Comparison of ENCODE assay signal across 15 cellular contexts in genomic region chr7:46830-47140, GRCh38.
DNase-seq lines count a peak whose midpoint lies in the region; ATAC-seq and TF ChIP-seq lines count a peak whose summit lies in the region.
"Had no signal": no experiment of that assay in that cellular context is flagged by ENCODE, and none has a peak within 500 bp of the region (broad histone marks: within the 10 kb centered on the region; RNA-seq: fewer than 3 reads in every experiment).

No MANE protein-coding gene starts in this region.

- no peaks in the 10 kb centered on the region for H3K4me1 ChIP-seq in breast epithelium
- H3K4me1 ChIP-seq in spleen: peaks cover 0 to 2% (median 0%) of the 10 kb centered on the region in 6 donors
- H3K4me1 ChIP-seq in neural progenitor cell: no peaks in the 10 kb centered on the region

- WGBS in spleen, 5 donors: 92 to 97% (median 93%) methylated on average over 2 to 5 of the region's 5 CpGs

- H3K27ac Mint-ChIP-seq in MCF 10A (ENCODE audit: low read depth, unreplicated experiment): no peak overlapping the region
- no peak overlapping the region for H3K27ac Mint-ChIP-seq in neural progenitor cell
- H3K27ac Mint-ChIP-seq: B cell, GM23338 had no signal

- no peaks in the 10 kb centered on the region for H4K20me1 ChIP-seq in neural progenitor cell (ENCODE audit: low read depth)

- H3K36me3 Mint-ChIP-seq in MCF 10A (ENCODE audit: insufficient read depth, unreplicated experiment) (no peaks in the 10 kb centered on the region), neural progenitor cell (no peaks in the 10 kb centered on the region)

- ATAC-seq in GM21723 (IDR thresholded peaks at IDR 0.05; ENCODE audit: unreplicated experiment): no peak
- ATAC-seq: GM23338, K562, Panc1, Right ventricle myocardium inferior had no signal

- TF ChIP-seq POLR2A in breast epithelium (IDR thresholded peaks at IDR 0.05) (no peak), spleen (IDR thresholded peaks at IDR 0.05) (no peak)

- H3F3A ChIP-seq in neural progenitor cell (ENCODE audit: low read depth): no peaks in the 10 kb centered on the region

- H3K27ac ChIP-seq in breast epithelium: no peak overlapping the region
- H3K27ac ChIP-seq in spleen: no peak overlapping the region
- no peak overlapping the region for H3K27ac ChIP-seq in neural progenitor cell

- POLR2A ChIA-PET in MCF 10A (lab: Yijun Ruan, JAX): no interaction called here

- no peak overlapping the region for H3K4me3 Mint-ChIP-seq in MCF 10A (ENCODE audit: unreplicated experiment)
- H3K4me3 Mint-ChIP-seq in neural progenitor cell: no peak overlapping the region
- H3K4me3 Mint-ChIP-seq: B cell, GM23338 had no signal

- no peak for TF ChIP-seq CTCF in breast epithelium (IDR thresholded peaks at IDR 0.05)
- TF ChIP-seq CTCF in MCF 10A (IDR thresholded peaks at IDR 0.05; ENCODE audit: unreplicated experiment): no peak
- TF ChIP-seq CTCF in spleen (IDR thresholded peaks at IDR 0.05 in 8 of 11, conservative IDR thresholded peaks at IDR 0.05 in 3 of 11): no peak
- no peak for TF ChIP-seq CTCF in neural progenitor cell (IDR thresholded peaks at IDR 0.05)

- H3K27me3 Mint-ChIP-seq in MCF 10A (ENCODE audit: insufficient read depth, unreplicated experiment) (peaks cover 18% of the 10 kb centered on the region), neural progenitor cell (ENCODE audit: insufficient read depth, low read depth) (peaks cover 4% of the 10 kb centered on the region)

- H3K9ac ChIP-seq in neural progenitor cell: no peak overlapping the region

- H3K9me3 ChIP-seq in breast epithelium (no peaks in the 10 kb centered on the region), spleen (no peaks in the 10 kb centered on the region), neural progenitor cell (ENCODE audit: low read depth) (no peaks in the 10 kb centered on the region)

- H3K9me3 Mint-ChIP-seq in MCF 10A (ENCODE audit: unreplicated experiment) (no peaks in the 10 kb centered on the region), neural progenitor cell (no peaks in the 10 kb centered on the region)
- H3K9me3 Mint-ChIP-seq: GM23338 had no signal

- H3K27me3 ChIP-seq in breast epithelium: peaks cover 0 to 21% of the 10 kb centered on the region in 2 donors
- peaks cover 0 to 24% (median 7%) of the 10 kb centered on the region in 7 donors for H3K27me3 ChIP-seq in spleen (replicated peaks in 1 of 7)
- H3K27me3 ChIP-seq in neural progenitor cell: no peaks in the 10 kb centered on the region

- intact Hi-C loops in breast epithelium (cut with DNase I; ENCODE audit: low total_unique reads): no loop called here
- intact Hi-C loops in MCF 10A (cut with micrococcal nuclease): no loop called here
- intact Hi-C loops in spleen (cut with DNase I; ENCODE audit: low total_unique reads): no loop called here

- no peak overlapping the region for H2AFZ ChIP-seq in neural progenitor cell (replicated peaks)
- H2AFZ ChIP-seq: GM23338 had no signal

- BruUV-seq in MCF 10A (replicated peaks; lab: Mats Ljungman, UMichigan): no TSS peak

- H3K36me3 ChIP-seq in breast epithelium (no peaks in the 10 kb centered on the region), spleen (no peaks in the 10 kb centered on the region), neural progenitor cell (no peaks in the 10 kb centered on the region)

- CTCF ChIA-PET in MCF 10A (lab: Yijun Ruan, JAX): no interaction called here

- no peak overlapping the region for H3K4me3 ChIP-seq in breast epithelium
- H3K4me3 ChIP-seq in spleen: no peak overlapping the region
- no peak overlapping the region for H3K4me3 ChIP-seq in neural progenitor cell
- H3K4me3 ChIP-seq: GM23338, K562 had no signal

- no peaks in the 10 kb centered on the region for H3K79me2 ChIP-seq in neural progenitor cell (ENCODE audit: low read depth)

- DNase-seq in breast epithelium (ENCODE audit: low spot score in 2 of 2) (peak; percentile 14 to 20), MCF 10A (ENCODE audit: unreplicated experiment) (no peak), mesenteric fat pad (ENCODE audit: low spot score) (peak; percentile 51), spleen (peak; percentile 62), EL (no peak), neural progenitor cell (ENCODE audit: low spot score) (no peak)
- DNase-seq: DND-41, NCI-H1105 treated with DMSO at 0.1 percent for 48 hours, NCI-H1694 had no signal

- no peak overlapping the region for H3K4me2 ChIP-seq in neural progenitor cell
- H3K4me2 ChIP-seq: GM23338 had no signal

- no peaks in the 10 kb centered on the region for H3K4me1 Mint-ChIP-seq in MCF 10A (ENCODE audit: insufficient read depth, unreplicated experiment)
- H3K4me1 Mint-ChIP-seq in neural progenitor cell: peaks cover 4% of the 10 kb centered on the region
- H3K4me1 Mint-ChIP-seq: B cell, GM23338 had no signal

Comparison
In these comparisons a context has a peak if more than half of its experiments do, and no peak if none do; other contexts are left out.
1. DNase-seq: peak in breast epithelium (2 of 2), mesenteric fat pad (single experiment) and spleen (single experiment); none in MCF 10A (single experiment), EL (single experiment) and neural progenitor cell (single experiment).